Comparison of ENCODE assay signal across 9 cellular contexts in the genomic region with DNA sequence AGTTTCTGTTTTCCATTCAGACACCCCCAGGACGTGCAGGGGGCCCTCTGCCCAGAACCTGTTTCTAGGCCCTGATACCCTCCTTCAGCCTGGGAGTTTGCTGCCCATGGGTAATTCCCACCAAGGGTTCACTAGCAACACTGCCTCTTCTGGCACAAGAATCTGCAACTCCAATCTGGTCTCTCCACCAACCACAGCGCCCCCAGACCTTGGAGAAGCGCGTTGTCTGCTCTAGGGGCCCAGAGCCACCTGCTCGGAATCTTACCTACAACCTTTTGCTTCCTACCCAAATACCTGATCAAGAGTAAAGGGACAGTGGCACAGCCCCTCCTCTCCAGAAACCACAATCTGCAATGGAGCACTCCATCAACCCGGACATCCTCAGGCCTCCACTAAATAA. TPM values are rescaled to one million over a fixed set of nuclear protein-coding genes. Genes with fewer than 3 reads are reported as not detected.
A peak's percentile ranks its signal among the peaks of the same experiment; 100 is the strongest.
DNase-seq lines count a peak whose midpoint lies in the region; ATAC-seq and TF ChIP-seq lines count a peak whose summit lies in the region.
"Had no signal": no experiment of that assay in that cellular context is flagged by ENCODE, and none has a peak within 500 bp of the region (broad histone marks: within the 10 kb centered on the region; RNA-seq: fewer than 3 reads in every experiment).

No MANE protein-coding gene starts in this region.

- peak overlapping the region; percentile 88 for H3K4me3 Mint-ChIP-seq in activated CD4-positive, alpha-beta T cell treated with anti-CD3 and anti-CD28 coated beads, Interleukin-2, amount 10 ng/mL, durations not matched to agents 7 days and 5 days

- H3K9me3 Mint-ChIP-seq in activated CD4-positive, alpha-beta T cell treated with anti-CD3 and anti-CD28 coated beads, Interleukin-2, amount 10 ng/mL, durations not matched to agents 7 days and 5 days = peaks cover 60% of the 10 kb centered on the region
- H3K9me3 Mint-ChIP-seq in activated naive CD4-positive, alpha-beta T cell treated with anti-CD3 and anti-CD28 coated beads, Interleukin-2, amount 50 U/mL, for 72 hours = peaks cover 52 to 58% of the 10 kb centered on the region in 2 donors

- H3K27me3 ChIP-seq in kidney epithelial cell (ENCODE audit: control insufficient read depth, insufficient read depth, low read length) (no peaks in the 10 kb centered on the region), thoracic aorta (replicated peaks; ENCODE audit: insufficient read depth) (no peaks in the 10 kb centered on the region)

- no peak for TF ChIP-seq CTCF in kidney epithelial cell (IDR thresholded peaks at IDR 0.05; ENCODE audit: insufficient read depth, low read length, poor library complexity, severe bottlenecking)
- TF ChIP-seq CTCF in thoracic aorta (IDR thresholded peaks at IDR 0.05) = no peak

- peaks cover 11 to 17% of the 10 kb centered on the region in 2 donors for H3K4me1 ChIP-seq in thoracic aorta (ENCODE audit: control insufficient read depth in 1 of 2, low read depth in 2 of 2)

- CTCF ChIA-PET in activated CD4-positive, alpha-beta T cell treated with anti-CD3 and anti-CD28 coated beads, Interleukin-2, amount 10 ng/mL, durations not matched to agents 7 days and 5 days (lab: Charles Lee) = no interaction called here

- no peak overlapping the region for H3K27ac ChIP-seq in thoracic aorta

- H3K27me3 Mint-ChIP-seq in activated CD4-positive, alpha-beta T cell treated with anti-CD3 and anti-CD28 coated beads, Interleukin-2, amount 10 ng/mL, durations not matched to agents 7 days and 5 days = no peaks in the 10 kb centered on the region

- peaks cover 63% of the 10 kb centered on the region for H3K36me3 Mint-ChIP-seq in activated CD4-positive, alpha-beta T cell treated with anti-CD3 and anti-CD28 coated beads, Interleukin-2, amount 10 ng/mL, durations not matched to agents 7 days and 5 days (ENCODE audit: low read depth)
- H3K36me3 Mint-ChIP-seq in activated naive CD4-positive, alpha-beta T cell treated with anti-CD3 and anti-CD28 coated beads, Interleukin-2, amount 50 U/mL, for 72 hours = peaks cover 64 to 84% of the 10 kb centered on the region in 2 donors

- peaks cover 27% of the 10 kb centered on the region for H3K9me3 ChIP-seq in thoracic aorta

- intact Hi-C loops in sciatic nerve (cut with DNase I) = no loop called here

- peaks cover 31% of the 10 kb centered on the region for H3K4me1 Mint-ChIP-seq in activated CD4-positive, alpha-beta T cell treated with anti-CD3 and anti-CD28 coated beads, Interleukin-2, amount 10 ng/mL, durations not matched to agents 7 days and 5 days

- DNase-seq in activated CD4-positive, alpha-beta T cell treated with anti-CD3 and anti-CD28 coated beads, Interleukin-2, amount 10 ng/mL, durations not matched to agents 7 days and 5 days = no peak
- DNase-seq in activated CD4-positive, alpha-beta T cell treated with anti-CD3 and anti-CD28 coated beads, Interleukin-2, amount 50 U/mL, for 48 hours = no peak
- DNase-seq in activated naive CD4-positive, alpha-beta T cell treated with anti-CD3 and anti-CD28 coated beads, Interleukin-2, amount 50 U/mL, for 72 hours (ENCODE audit: low spot score in 2 of 2) = no peak
- DNase-seq in kidney epithelial cell (ENCODE audit: low read depth) (no peak), thoracic aorta (ENCODE audit: low spot score) (no peak), NCI-H187 treated with DMSO at 0.1 percent for 48 hours (lab: John Stamatoyannopoulos, UW) (no peak), sciatic nerve (ENCODE audit: low spot score) (no peak), NCI-H2107 (lab: John Stamatoyannopoulos, UW) (no peak)

- H3K27ac Mint-ChIP-seq in activated CD4-positive, alpha-beta T cell treated with anti-CD3 and anti-CD28 coated beads, Interleukin-2, amount 10 ng/mL, durations not matched to agents 7 days and 5 days = peak overlapping the region; percentile 91
- H3K27ac Mint-ChIP-seq in activated naive CD4-positive, alpha-beta T cell treated with anti-CD3 and anti-CD28 coated beads, Interleukin-2, amount 50 U/mL, for 72 hours = peak overlapping the region; percentile 89 to 90

- H3K4me3 ChIP-seq in kidney epithelial cell (ENCODE audit: low read depth, low read length) (peak overlapping the region; percentile 88), thoracic aorta (peak overlapping the region; percentile 90)

- peaks cover 3% of the 10 kb centered on the region for H3K36me3 ChIP-seq in kidney epithelial cell (ENCODE audit: control insufficient read depth, insufficient read depth, low read length)
- peaks cover 26% of the 10 kb centered on the region for H3K36me3 ChIP-seq in thoracic aorta

- ATAC-seq in activated naive CD4-positive, alpha-beta T cell treated with anti-CD3 and anti-CD28 coated beads, Interleukin-2, amount 50 U/mL, for 72 hours = no peak
- no peak for ATAC-seq in thoracic aorta (ENCODE audit: insufficient number of reproducible peaks, low FRiP score, low read depth)
- no peak for ATAC-seq in sciatic nerve

- POLR2A ChIA-PET in activated CD4-positive, alpha-beta T cell treated with anti-CD3 and anti-CD28 coated beads, Interleukin-2, amount 10 ng/mL, durations not matched to agents 7 days and 5 days (lab: Charles Lee) = no interaction called here

RNA-seq across cellular contexts. Expression of gene ZNF180, which starts 0.8 kb away (rescaled TPM):
- total RNA-seq in activated CD4-positive, alpha-beta T cell treated with anti-CD3 and anti-CD28 coated beads, Interleukin-2, amount 10 ng/mL, durations not matched to agents 7 days and 5 days = 10 to 100 TPM in 1 of 2 experiments, 1 to 10 TPM in 1; 9.6 to 11.7 TPM
- 1 to 10 TPM; 8.2 to 9.6 TPM for total RNA-seq in activated naive CD4-positive, alpha-beta T cell treated with anti-CD3 and anti-CD28 coated beads, Interleukin-2, amount 50 U/mL, for 72 hours
- total RNA-seq in kidney epithelial cell (6.0 and 16.6 TPM in 2 replicates), thoracic aorta (10 to 100 TPM in 1 of 2 donors, 1 to 10 TPM in 1; 9.6 to 16.1 TPM), sciatic nerve (7.5 TPM)

RNA-seq across cellular contexts. Expression of gene CEACAM20, which starts 29.9 kb away (rescaled TPM):
- total RNA-seq in activated CD4-positive, alpha-beta T cell treated with anti-CD3 and anti-CD28 coated beads, Interleukin-2, amount 10 ng/mL, durations not matched to agents 7 days and 5 days = not detected
- not detected for total RNA-seq in activated naive CD4-positive, alpha-beta T cell treated with anti-CD3 and anti-CD28 coated beads, Interleukin-2, amount 50 U/mL, for 72 hours
- total RNA-seq in kidney epithelial cell (not detected in 2 replicates), thoracic aorta (not detected), sciatic nerve (not detected)
- total RNA-seq: Daoy had no signal

RNA-seq across cellular contexts. Expression of gene ZNF229, which starts 51.3 kb away (rescaled TPM):
- total RNA-seq in activated CD4-positive, alpha-beta T cell treated with anti-CD3 and anti-CD28 coated beads, Interleukin-2, amount 10 ng/mL, durations not matched to agents 7 days and 5 days = under 1 TPM; 0.60 to 0.77 TPM
- total RNA-seq in activated naive CD4-positive, alpha-beta T cell treated with anti-CD3 and anti-CD28 coated beads, Interleukin-2, amount 50 U/mL, for 72 hours = 1 to 10 TPM in 1 of 2 donors, under 1 TPM in 1; 0.09 to 1.2 TPM
- total RNA-seq in kidney epithelial cell (4.9 and 17.5 TPM in 2 replicates), thoracic aorta (1 to 10 TPM; 2.3 to 4.1 TPM), sciatic nerve (8.6 TPM)
